13 cellular contexts compared by ENCODE assay signal in the genomic region with DNA sequence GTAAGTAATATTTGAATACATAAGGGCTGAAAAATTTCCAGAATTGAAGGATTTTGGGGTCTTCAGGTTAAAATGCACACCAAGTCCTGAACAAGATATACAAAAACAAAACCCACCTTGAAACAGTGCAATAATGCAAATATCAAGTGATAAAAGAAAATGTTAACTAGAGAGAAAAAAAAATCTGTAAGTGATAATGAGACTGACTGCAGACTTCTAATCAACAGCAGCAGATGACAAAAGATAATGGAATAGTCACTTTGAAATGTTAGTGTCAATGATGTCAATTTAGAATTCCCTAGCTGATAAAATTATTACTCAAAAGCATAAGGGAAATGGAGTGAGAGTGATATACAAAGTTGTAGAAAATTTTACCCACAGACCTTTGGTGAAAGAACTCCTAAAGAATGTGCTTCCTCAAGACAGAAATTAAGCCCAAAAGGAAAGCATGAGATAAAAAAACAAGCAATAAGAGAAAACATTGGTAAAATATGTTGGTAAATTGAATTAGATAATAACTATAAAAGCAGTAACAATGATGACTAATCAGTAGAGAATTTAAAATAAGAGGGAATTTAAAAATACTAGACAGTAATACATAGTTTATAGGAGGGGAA. TPM values are rescaled to one million over a fixed set of nuclear protein-coding genes. Genes with fewer than 3 reads are reported as not detected.
DNase-seq lines count a peak whose midpoint lies in the region; FAIRE-seq and TF ChIP-seq lines count a peak whose summit lies in the region.
"Had no signal": no experiment of that assay in that cellular context is flagged by ENCODE, and none has a peak within 500 bp of the region (broad histone marks: within the 10 kb centered on the region; RNA-seq: fewer than 3 reads in every experiment).

No MANE protein-coding gene starts in this region.

- no peak for TF ChIP-seq CTCF in tibial artery (IDR thresholded peaks at IDR 0.05)

- H3K36me3 ChIP-seq in tibial artery, result no peaks in the 10 kb centered on the region
- H3K36me3 ChIP-seq: BLaER1 treated with 17β-estradiol and CSF1 and Interleukin-3, amounts not matched to agents 10 nM and 100 nM had no signal

- intact Hi-C loops in tibial artery (cut with DNase I; ENCODE audit: low total_unique reads), result no loop called here

- H3K9me3 ChIP-seq in tibial artery, result no peaks in the 10 kb centered on the region

- FAIRE-seq in G401.6 (lab: Jason Lieb, UNC) (peak; percentile 37), endometrium (lab: Jason Lieb, UNC) (peak; percentile 61)

- H3K4me3 ChIP-seq in tibial artery, result no peak overlapping the region
- H3K4me3 ChIP-seq: BLaER1 treated with 17β-estradiol and CSF1 and Interleukin-3, amounts not matched to agents 10 nM and 100 nM had no signal

- H3K27ac ChIP-seq in tibial artery, result no peak overlapping the region
- H3K27ac ChIP-seq: BLaER1 treated with 17β-estradiol and CSF1 and Interleukin-3, amounts not matched to agents 10 nM and 100 nM had no signal

- H3K4me1 ChIP-seq in tibial artery, result peaks cover 0 to 5% (median 0%) of the 10 kb centered on the region in 4 donors

- no peaks in the 10 kb centered on the region for H3K27me3 ChIP-seq in tibial artery

- DNase-seq in EH (ENCODE audit: low read depth) (peak; percentile 62), LHCN-M2 (ENCODE audit: low read depth) (peak; percentile 33), tibial artery (no peak), iPS-NIHi11 (ENCODE audit: low spot score) (no peak), DMS53 (lab: John Stamatoyannopoulos, UW) (no peak)
- no peak for DNase-seq in activated T-cell treated with anti-CD3 and anti-CD28 coated beads, Interleukin-2, amount 50 U/mL, for 48 hours
- DNase-seq: ACHN; CD4-positive, alpha-beta T cell; DMS79 treated with DMSO at 0.1 percent for 48 hours; HCEC 1CT had no signal

RNA-seq across cellular contexts. Expression of a gene that starts 12.4 kb away (rescaled TPM):
- total RNA-seq in LHCN-M2 (2014; rRNA removed), result 3.7 and 4.8 TPM in 2 replicates
- 0.94 TPM for polyA plus RNA-seq in LHCN-M2 (2012)

Comparison
In these comparisons a context has a peak if more than half of its experiments do, and no peak if none do; other contexts are left out.
1. DNase-seq: peak in EH (single experiment) and LHCN-M2 (single experiment); none in activated T-cell treated with anti-CD3 and anti-CD28 coated beads, Interleukin-2, amount 50 U/mL, for 48 hours (0 of 2), tibial artery (0 of 2), iPS-NIHi11 (single experiment) and DMS53 (single experiment).